1 cellular context compared by ENCODE assay signal in the genomic region with DNA sequence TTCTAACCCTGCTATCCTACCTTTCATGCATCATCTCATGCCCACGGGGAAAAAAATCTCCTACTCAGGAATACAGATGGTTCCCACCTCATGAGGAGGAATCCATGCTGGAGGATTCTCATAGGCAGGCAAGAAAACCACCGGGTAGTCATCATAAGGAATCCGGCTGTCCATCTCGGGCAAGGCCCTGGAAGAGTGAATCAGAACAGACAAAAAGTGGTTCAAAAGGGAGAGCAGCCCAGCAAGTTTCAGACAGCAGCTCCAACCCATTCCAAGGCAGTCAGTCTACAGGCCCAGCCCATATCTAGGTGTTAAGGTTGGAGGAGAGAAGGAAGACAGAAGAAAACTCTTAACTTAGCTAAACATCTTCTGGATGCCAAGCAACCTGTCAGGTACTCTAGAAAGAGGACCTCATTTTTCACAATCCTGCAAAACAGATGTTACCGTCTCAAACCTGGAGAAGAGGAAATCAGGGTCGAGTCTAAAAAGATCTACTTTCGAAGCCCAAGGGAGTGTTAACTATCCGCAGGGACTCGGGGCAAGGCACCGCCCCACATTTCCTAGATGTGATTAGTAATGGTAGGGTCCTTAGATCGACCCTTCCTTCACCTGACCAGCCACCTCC.
TF ChIP-seq lines count a peak whose summit lies in the region.

No MANE protein-coding gene starts in this region.

TF ChIP-seq in A549, 52 proteins besides CTCF, POLR2A, EP300 and RAD21:
- TF ChIP-seq, protein P1, sequence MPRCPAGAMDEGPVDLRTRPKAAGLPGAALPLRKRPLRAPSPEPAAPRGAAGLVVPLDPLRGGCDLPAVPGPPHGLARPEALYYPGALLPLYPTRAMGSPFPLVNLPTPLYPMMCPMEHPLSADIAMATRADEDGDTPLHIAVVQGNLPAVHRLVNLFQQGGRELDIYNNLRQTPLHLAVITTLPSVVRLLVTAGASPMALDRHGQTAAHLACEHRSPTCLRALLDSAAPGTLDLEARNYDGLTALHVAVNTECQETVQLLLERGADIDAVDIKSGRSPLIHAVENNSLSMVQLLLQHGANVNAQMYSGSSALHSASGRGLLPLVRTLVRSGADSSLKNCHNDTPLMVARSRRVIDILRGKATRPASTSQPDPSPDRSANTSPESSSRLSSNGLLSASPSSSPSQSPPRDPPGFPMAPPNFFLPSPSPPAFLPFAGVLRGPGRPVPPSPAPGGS (IDR thresholded peaks at IDR 0.05) = no peak
- TF ChIP-seq, protein P2, sequence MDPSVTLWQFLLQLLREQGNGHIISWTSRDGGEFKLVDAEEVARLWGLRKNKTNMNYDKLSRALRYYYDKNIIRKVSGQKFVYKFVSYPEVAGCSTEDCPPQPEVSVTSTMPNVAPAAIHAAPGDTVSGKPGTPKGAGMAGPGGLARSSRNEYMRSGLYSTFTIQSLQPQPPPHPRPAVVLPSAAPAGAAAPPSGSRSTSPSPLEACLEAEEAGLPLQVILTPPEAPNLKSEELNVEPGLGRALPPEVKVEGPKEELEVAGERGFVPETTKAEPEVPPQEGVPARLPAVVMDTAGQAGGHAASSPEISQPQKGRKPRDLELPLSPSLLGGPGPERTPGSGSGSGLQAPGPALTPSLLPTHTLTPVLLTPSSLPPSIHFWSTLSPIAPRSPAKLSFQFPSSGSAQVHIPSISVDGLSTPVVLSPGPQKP (IDR thresholded peaks at IDR 0.05; ENCODE audit: low read depth, low read length) = no peak
- TF ChIP-seq CHD2 (IDR thresholded peaks at IDR 0.05; ENCODE audit: low read length, partially characterized antibody) = no peak
- no peak for TF ChIP-seq MAZ (IDR thresholded peaks at IDR 0.05; ENCODE audit: borderline replicate concordance, low read depth, low read length)
- no peak for TF ChIP-seq RNF2 (IDR thresholded peaks at IDR 0.05; ENCODE audit: borderline replicate concordance, low read depth)
- TF ChIP-seq, protein P3, sequence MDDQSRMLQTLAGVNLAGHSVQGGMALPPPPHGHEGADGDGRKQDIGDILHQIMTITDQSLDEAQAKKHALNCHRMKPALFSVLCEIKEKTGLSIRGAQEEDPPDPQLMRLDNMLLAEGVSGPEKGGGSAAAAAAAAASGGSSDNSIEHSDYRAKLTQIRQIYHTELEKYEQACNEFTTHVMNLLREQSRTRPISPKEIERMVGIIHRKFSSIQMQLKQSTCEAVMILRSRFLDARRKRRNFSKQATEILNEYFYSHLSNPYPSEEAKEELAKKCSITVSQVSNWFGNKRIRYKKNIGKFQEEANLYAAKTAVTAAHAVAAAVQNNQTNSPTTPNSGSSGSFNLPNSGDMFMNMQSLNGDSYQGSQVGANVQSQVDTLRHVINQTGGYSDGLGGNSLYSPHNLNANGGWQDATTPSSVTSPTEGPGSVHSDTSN (IDR thresholded peaks at IDR 0.05) = no peak
- no peak for TF ChIP-seq TFCP2L1 (CRISPR knock-in tag; IDR thresholded peaks at IDR 0.05)
- TF ChIP-seq SREBF2 (IDR thresholded peaks at IDR 0.05) = no peak
- TF ChIP-seq SMC3 (IDR thresholded peaks at IDR 0.05) = no peak
- TF ChIP-seq CBX2 (IDR thresholded peaks at IDR 0.05; ENCODE audit: borderline replicate concordance, low read depth) = no peak
